Comparison of ENCODE assay signal across 15 cellular contexts in the genomic region with DNA sequence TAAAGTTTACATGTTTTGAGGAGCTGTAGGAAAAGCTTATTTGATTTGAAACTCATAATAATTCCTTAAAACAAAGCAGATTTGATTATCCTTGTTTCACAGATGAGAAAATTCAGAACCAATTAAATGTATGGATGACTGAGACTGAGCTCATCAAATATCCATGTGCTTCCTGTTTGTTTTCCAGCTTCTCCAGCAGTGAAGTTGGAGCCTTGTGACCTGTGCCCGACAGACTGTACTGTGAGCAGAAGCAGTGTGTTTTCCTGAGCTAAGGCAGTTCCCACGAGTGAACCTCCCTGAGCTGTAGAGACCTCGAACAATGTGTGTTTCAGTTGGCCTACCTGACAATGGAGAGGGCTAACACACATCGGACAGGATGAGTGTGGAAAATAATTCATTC.
"Had no signal": no experiment of that assay in that cellular context is flagged by ENCODE, and none has a peak within 500 bp of the region (broad histone marks: within the 10 kb centered on the region; RNA-seq: fewer than 3 reads in every experiment).

No MANE protein-coding gene starts in this region.

- H3K9me3 ChIP-seq: upper lobe of right lung had no signal

- H3K27ac Mint-ChIP-seq: nephron progenitor cell; stimulated activated naive CD8-positive, alpha-beta T cell treated with anti-CD3 and anti-CD28 coated beads, Interleukin-15, Interleukin-2, amounts not matched to agents 100 ng/mL and 50 ng/mL, for 24 hours; T-helper 17 cell had no signal

- H3K27me3 ChIP-seq: dorsolateral prefrontal cortex, heart right ventricle, upper lobe of right lung had no signal

- H3K4me3 ChIP-seq: dorsolateral prefrontal cortex, heart right ventricle, upper lobe of right lung had no signal

- H3K27me3 Mint-ChIP-seq: brain; stimulated activated naive CD8-positive, alpha-beta T cell treated with anti-CD3 and anti-CD28 coated beads, Interleukin-15, Interleukin-2, amounts not matched to agents 100 ng/mL and 50 ng/mL, for 24 hours; T-helper 17 cell had no signal

- FAIRE-seq: frontal cortex, islet of Langerhans, TTC549 had no signal

- H3K27ac ChIP-seq: heart right ventricle, upper lobe of right lung had no signal

- DNase-seq: activated naive CD4-positive, alpha-beta T cell treated with anti-CD3 and anti-CD28 coated beads, Interleukin-2, amount 50 U/mL, for 16 hours; amniotic stem cell; dorsolateral prefrontal cortex; heart right ventricle; left ventricle myocardium superior; mesendoderm; nephron progenitor cell; stimulated activated CD4-positive, alpha-beta T cell treated with anti-CD3 and anti-CD28 coated beads, Interleukin-4, amount 100 ng/mL, for 24 hours; T-helper 17 cell; upper lobe of right lung had no signal

- H3K36me3 ChIP-seq: heart right ventricle, upper lobe of right lung had no signal

- H3K4me1 ChIP-seq: upper lobe of right lung had no signal

- H3K4me1 Mint-ChIP-seq: T-helper 17 cell had no signal

- ATAC-seq: heart right ventricle, left ventricle myocardium superior, T-helper 17 cell, upper lobe of right lung had no signal

- H3K4me3 Mint-ChIP-seq: brain; nephron progenitor cell; stimulated activated naive CD8-positive, alpha-beta T cell treated with anti-CD3 and anti-CD28 coated beads, Interleukin-15, Interleukin-2, amounts not matched to agents 100 ng/mL and 50 ng/mL, for 24 hours; T-helper 17 cell had no signal
